ENCODE assay signal across 8 cellular contexts in the genomic region with DNA sequence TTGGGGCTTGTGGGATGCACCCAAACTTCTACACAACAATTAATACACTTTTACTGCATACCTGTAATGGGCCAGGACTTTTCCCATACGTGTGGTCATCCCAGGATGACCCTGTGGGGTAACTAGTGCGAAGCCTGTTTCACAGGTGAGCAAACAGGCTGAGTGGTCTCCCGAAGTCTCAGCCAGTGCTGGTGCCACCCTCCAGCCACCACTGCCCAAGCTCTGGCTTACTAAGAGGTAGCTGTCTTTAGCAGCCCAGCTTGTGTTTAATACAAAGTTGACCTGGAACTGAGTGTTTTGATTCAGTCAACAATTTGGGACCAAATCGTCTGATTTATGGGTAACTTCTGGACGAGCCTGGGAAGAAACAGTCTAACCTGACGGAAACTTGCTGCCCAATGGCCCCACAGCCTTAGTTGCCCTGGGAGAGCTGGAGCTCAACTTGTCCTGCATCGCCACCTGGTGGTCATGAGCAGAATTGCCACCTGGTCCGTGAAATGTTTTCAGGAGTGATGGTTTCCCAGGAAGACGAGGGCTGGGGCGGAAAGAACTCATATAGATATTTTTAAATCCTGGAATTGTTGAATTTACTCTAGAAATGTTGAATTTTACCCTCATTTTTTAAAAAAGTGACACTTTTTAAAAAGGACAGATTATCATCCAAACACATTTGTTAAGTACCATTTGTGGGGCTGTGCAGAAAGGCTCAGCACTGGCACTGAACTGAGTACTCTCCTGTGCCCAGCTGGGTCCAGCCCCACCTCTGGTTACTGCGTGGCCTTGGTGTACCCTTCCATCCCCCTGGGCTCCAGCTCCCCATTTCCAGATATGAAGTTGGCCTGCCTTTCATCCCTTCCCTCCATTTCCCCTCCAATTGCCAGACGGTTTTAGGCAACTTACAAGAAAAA.
DNase-seq lines count a peak whose midpoint lies in the region; ATAC-seq and TF ChIP-seq lines count a peak whose summit lies in the region.

No MANE protein-coding gene starts in this region.

- intact Hi-C loops in activated CD4-positive, alpha-beta T cell treated with anti-CD3 and anti-CD28 coated beads for 36 hours (cut with DNase I, micrococcal nuclease): loop anchor here (1.0 to 10.0 kb wide), 10 partner anchors 45 to 1347 kb away; no protein-coding TSS in a partner anchor

- DNase-seq in CD1c-positive myeloid dendritic cell (ENCODE audit: extremely low spot score) (peak; percentile 85), GOT3 (lab: John Stamatoyannopoulos, UW) (peak; percentile 10), NCI-H226 (peak; percentile 69), choroid plexus epithelial cell (ENCODE audit: low read depth) (peak; percentile 88), left lobe of liver (ENCODE audit: low spot score) (peak; percentile 81)
- peak; percentile 89 for DNase-seq in activated CD4-positive, alpha-beta T cell treated with anti-CD3 and anti-CD28 coated beads for 36 hours
- peak; percentile 63 to 72 for DNase-seq in stimulated activated CD4-positive, alpha-beta T cell treated with anti-CD3 and anti-CD28 coated beads, Interleukin-4, amount 100 ng/mL, for 4 hours

- H3K9me3 Mint-ChIP-seq in activated CD4-positive, alpha-beta T cell treated with anti-CD3 and anti-CD28 coated beads for 36 hours (ENCODE audit: low read depth): no peaks in the 10 kb centered on the region

- POLR2A ChIA-PET in activated CD4-positive, alpha-beta T cell treated with anti-CD3 and anti-CD28 coated beads for 36 hours (lab: Charles Lee): interaction anchor here (0.7 to 1.5 kb wide), 4 partner anchors 42 to 229 kb away, joined by 3 to 5 read pairs (median 4); no protein-coding TSS in a partner anchor

- peaks cover 18% of the 10 kb centered on the region for H3K4me1 Mint-ChIP-seq in activated CD4-positive, alpha-beta T cell treated with anti-CD3 and anti-CD28 coated beads for 36 hours

- ATAC-seq in activated CD4-positive, alpha-beta T cell treated with anti-CD3 and anti-CD28 coated beads for 36 hours: peak; percentile 76
- ATAC-seq in left lobe of liver (peak; percentile 98), GM18870 (IDR thresholded peaks at IDR 0.05; ENCODE audit: unreplicated experiment) (no peak)

- CTCF ChIA-PET in activated CD4-positive, alpha-beta T cell treated with anti-CD3 and anti-CD28 coated beads for 36 hours (lab: Charles Lee): interaction anchor here (0.7 to 7.3 kb wide), 53 partner anchors 10 to 510 kb away, joined by 3 to 168 read pairs (median 4); partner anchors contain the start of gene MICAL2

- no peak overlapping the region for H3K4me3 ChIP-seq in choroid plexus epithelial cell (ENCODE audit: low read depth, low read length)

- no peaks in the 10 kb centered on the region for H3K27me3 Mint-ChIP-seq in activated CD4-positive, alpha-beta T cell treated with anti-CD3 and anti-CD28 coated beads for 36 hours

- peak; percentile 96 for TF ChIP-seq CTCF in choroid plexus epithelial cell (conservative IDR thresholded peaks at IDR 0.05; ENCODE audit: low read depth, low read length)

- peak overlapping the region; percentile 14 for H3K27ac Mint-ChIP-seq in activated CD4-positive, alpha-beta T cell treated with anti-CD3 and anti-CD28 coated beads for 36 hours

- H3K4me3 Mint-ChIP-seq in activated CD4-positive, alpha-beta T cell treated with anti-CD3 and anti-CD28 coated beads for 36 hours: no peak overlapping the region

- H3K36me3 Mint-ChIP-seq in activated CD4-positive, alpha-beta T cell treated with anti-CD3 and anti-CD28 coated beads for 36 hours (ENCODE audit: low read depth): no peaks in the 10 kb centered on the region

Comparison
In these comparisons a context has a peak if more than half of its experiments do, and no peak if none do; other contexts are left out.
1. DNase-seq: peak in every context shown above with its lines; median percentile 89 in activated CD4-positive, alpha-beta T cell treated with anti-CD3 and anti-CD28 coated beads for 36 hours; 88 in choroid plexus epithelial cell; 85 in CD1c-positive myeloid dendritic cell; 81 in left lobe of liver; 69 in NCI-H226; 68 in stimulated activated CD4-positive, alpha-beta T cell treated with anti-CD3 and anti-CD28 coated beads, Interleukin-4, amount 100 ng/mL, for 4 hours; 10 in GOT3.